1 cellular context compared by ENCODE assay signal in the genomic region with DNA sequence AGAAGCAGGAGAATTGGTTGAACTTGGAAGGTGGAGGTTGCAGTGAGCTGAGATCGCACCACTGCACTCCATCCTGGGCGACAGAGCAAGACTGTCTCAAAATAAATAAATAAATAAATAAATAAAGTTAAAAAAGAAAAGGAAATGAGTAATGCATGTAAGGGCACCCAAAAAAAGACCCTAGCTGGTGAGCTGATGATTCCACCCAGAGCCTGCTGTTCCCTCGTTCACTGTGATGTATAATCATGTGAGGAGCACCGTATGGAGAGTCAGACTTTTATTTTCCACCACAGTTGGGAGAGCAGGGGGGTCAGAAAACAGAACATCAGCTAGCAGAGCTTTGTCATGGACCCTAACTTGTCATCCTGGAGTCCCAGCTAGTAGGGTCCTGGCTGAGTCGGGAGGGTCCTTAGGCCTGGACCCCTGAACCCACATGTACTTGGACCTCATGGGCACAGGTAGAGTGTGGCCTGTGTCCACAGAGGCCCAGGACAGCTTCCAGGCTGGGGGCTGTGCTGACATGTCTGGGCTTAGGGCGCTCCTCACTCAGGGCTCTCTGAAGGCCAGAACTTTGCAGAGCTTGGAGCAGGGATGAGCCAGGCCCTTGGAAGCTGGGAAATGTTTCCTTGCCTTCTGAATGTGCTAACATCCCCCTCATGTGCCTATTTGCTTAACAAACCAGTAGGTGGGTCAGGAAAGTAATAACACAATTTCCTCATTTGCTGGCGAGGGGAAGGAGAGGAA.
TF ChIP-seq lines count a peak whose summit lies in the region.

No MANE protein-coding gene starts in this region.

TF ChIP-seq in HEK293T, 16 proteins besides CTCF, POLR2A, EP300 and RAD21 (continued from another document):
- TF ChIP-seq HDGF (IDR thresholded peaks at IDR 0.05; ENCODE audit: borderline replicate concordance) (no peak), FOXM1 (IDR thresholded peaks at IDR 0.05; ENCODE audit: borderline replicate concordance) (no peak)
